8 cellular contexts compared by ENCODE assay signal in the genomic region with DNA sequence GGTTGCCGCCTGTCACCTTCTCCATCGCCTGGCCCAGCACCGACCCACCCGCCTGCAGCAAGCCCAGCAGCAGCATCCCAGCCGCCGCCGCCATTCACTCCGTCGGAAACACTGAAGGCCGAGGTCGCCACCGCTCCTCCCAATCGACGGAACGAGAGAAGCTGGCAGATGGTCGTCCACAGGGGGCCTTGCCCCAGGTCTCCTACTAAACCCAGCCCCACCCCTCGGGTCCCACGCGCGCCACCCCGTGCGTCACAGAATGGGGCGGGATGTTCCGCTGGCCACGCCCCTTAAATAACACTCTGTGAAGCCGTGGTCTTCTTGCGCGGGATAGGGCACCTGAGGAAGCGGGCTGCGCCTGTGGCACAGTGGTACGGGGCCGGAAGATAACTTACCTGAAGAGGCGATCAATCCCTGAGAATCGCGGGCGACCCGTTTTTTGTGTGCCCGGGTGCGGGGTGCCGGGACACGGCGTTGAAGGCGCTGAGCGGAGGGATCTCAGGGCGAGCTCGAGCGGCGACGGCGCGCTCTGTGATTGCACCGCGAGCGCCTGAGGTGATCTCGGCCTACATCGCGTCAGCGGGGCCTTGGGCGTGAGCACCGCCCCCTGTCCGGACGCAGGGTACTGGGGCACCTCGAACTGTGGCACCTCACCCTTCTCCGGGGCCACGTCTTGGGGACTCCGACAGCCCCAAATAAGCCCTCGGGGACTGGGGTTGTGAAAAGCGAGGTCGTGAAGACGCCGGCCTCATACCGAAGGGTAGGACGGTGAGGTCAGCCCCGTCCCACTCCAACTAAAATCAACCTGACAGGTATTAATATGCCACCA. TPM values are rescaled to one million over a fixed set of nuclear protein-coding genes. Genes with fewer than 3 reads are reported as not detected.
DNase-seq lines count a peak whose midpoint lies in the region; ATAC-seq and TF ChIP-seq lines count a peak whose summit lies in the region.

CYP51A1 (minus strand) TSS at position 207 of the 829 bp plus-strand sequence; CDS start at position 94, 113 bp downstream.

- H3K36me3 ChIP-seq in left lung: peaks cover 0 to 10% of the 10 kb centered on the region in 2 donors

- peak within 1 kb of the TSS; percentile 91 to 98 for H3K27ac ChIP-seq in left lung

- no peaks in the 10 kb centered on the region for H3K9me3 Mint-ChIP-seq in dendritic cell treated with granulocyte-macrophage colony-stimulating factor and Interleukin-4, amounts not matched to agents 40 ng/mL and 50 ng/mL, for 4 days

- H3K4me3 ChIP-seq in left lung: peak within 1 kb of the TSS; percentile 93 to 100

- H3K4me1 Mint-ChIP-seq in dendritic cell treated with granulocyte-macrophage colony-stimulating factor and Interleukin-4, amounts not matched to agents 40 ng/mL and 50 ng/mL, for 4 days (ENCODE audit: low read depth): peaks cover 34% of the 10 kb centered on the region

- peak; percentile 95 for DNase-seq in CD1c-positive myeloid dendritic cell (ENCODE audit: extremely low spot score)
- peak; percentile 94 for DNase-seq in NCI-H774 (lab: John Stamatoyannopoulos, UW)
- peak; percentile 90 to 92 for DNase-seq in activated CD4-positive, alpha-beta T cell treated with anti-CD3 and anti-CD28 coated beads, Interleukin-2, amount 50 U/mL, for 4 hours
- peak; percentile 93 to 96 for DNase-seq in left lung
- DNase-seq in stimulated activated CD4-positive, alpha-beta T cell treated with anti-CD3 and anti-CD28 coated beads, Interleukin-2, amount 100 ng/mL, for 4 hours (ENCODE audit: low read depth): peak; percentile 88

- H3K9me3 ChIP-seq in left lung: no peaks in the 10 kb centered on the region

- ATAC-seq in GM19438 (IDR thresholded peaks at IDR 0.05; ENCODE audit: low read depth, unreplicated experiment): peak; percentile 86
- ATAC-seq in HG03571 (IDR thresholded peaks at IDR 0.05; ENCODE audit: unreplicated experiment): peak; percentile 90
- ATAC-seq in left lung: peak; percentile 96

- peaks cover 0 to 34% of the 10 kb centered on the region in 2 donors for H3K4me1 ChIP-seq in left lung

- H3K4me3 Mint-ChIP-seq in dendritic cell treated with granulocyte-macrophage colony-stimulating factor and Interleukin-4, amounts not matched to agents 40 ng/mL and 50 ng/mL, for 4 days: peak within 1 kb of the TSS; percentile 98

- peak within 1 kb of the TSS; percentile 99 for H3K27ac Mint-ChIP-seq in dendritic cell treated with granulocyte-macrophage colony-stimulating factor and Interleukin-4, amounts not matched to agents 40 ng/mL and 50 ng/mL, for 4 days

- H3K36me3 Mint-ChIP-seq in dendritic cell treated with granulocyte-macrophage colony-stimulating factor and Interleukin-4, amounts not matched to agents 40 ng/mL and 50 ng/mL, for 4 days (ENCODE audit: low read depth): peaks cover 36% of the 10 kb centered on the region

- peaks cover 7% of the 10 kb centered on the region for H3K27me3 Mint-ChIP-seq in dendritic cell treated with granulocyte-macrophage colony-stimulating factor and Interleukin-4, amounts not matched to agents 40 ng/mL and 50 ng/mL, for 4 days

- no peaks in the 10 kb centered on the region for H3K27me3 ChIP-seq in left lung

- intact Hi-C loops in dendritic cell treated with granulocyte-macrophage colony-stimulating factor and Interleukin-4, amounts not matched to agents 40 ng/mL and 50 ng/mL, for 4 days (cut with micrococcal nuclease): loop anchor here (1.0 to 2.0 kb wide), 4 partner anchors 45 to 394 kb away; partner anchors contain the start of genes ANKIB1, KRIT1, LRRD1 and PEX1
- intact Hi-C loops in left lung (cut with DNase I): no loop called here

- no peak for TF ChIP-seq CTCF in left lung (IDR thresholded peaks at IDR 0.05)

RNA-seq across cellular contexts. Expression of gene CYP51A1, which starts in this region (rescaled TPM):
- total RNA-seq in left lung: 100 to 1,000 TPM; 122 to 271 TPM

Comparison
In these comparisons a context has a peak if more than half of its experiments do, and no peak if none do; other contexts are left out.
1. Peak in every context shown above with its lines: DNase-seq, ATAC-seq, H3K4me3 ChIP-seq and H3K27ac ChIP-seq.